Comparison of ENCODE assay signal across 8 cellular contexts in genomic region chr18:50193796-50194622, GRCh38. TPM values are rescaled to one million over a fixed set of nuclear protein-coding genes. Genes with fewer than 3 reads are reported as not detected.
DNase-seq lines count a peak whose midpoint lies in the region; ATAC-seq and TF ChIP-seq lines count a peak whose summit lies in the region.

No MANE protein-coding gene starts in this region.

- DNase-seq in NCI-H748 (lab: John Stamatoyannopoulos, UW; ENCODE audit: unreplicated experiment) (peak; percentile 54), NCI-H748 treated with DMSO at 0.1 percent for 48 hours (lab: John Stamatoyannopoulos, UW) (no peak), RPMI8226 (peak; percentile 16), foreskin keratinocyte (no peak), NCI-H446 (lab: John Stamatoyannopoulos, UW) (no peak)

- no peak overlapping the region for H3K27ac Mint-ChIP-seq in stimulated activated memory B cell treated with anti-CD40 and anti-IgM and Interleukin-4, amounts not matched to agents 10 μg/mL and 1 μg/mL and 100 μg/mL, for 72 hours

- H3K9me3 Mint-ChIP-seq in stimulated activated memory B cell treated with anti-CD40 and anti-IgM and Interleukin-4, amounts not matched to agents 10 μg/mL and 1 μg/mL and 100 μg/mL, for 72 hours, result no peaks in the 10 kb centered on the region

- H3K9ac ChIP-seq in iPS-15b (ENCODE audit: low read depth, low read length), result no peak overlapping the region

- H3K27me3 ChIP-seq in iPS-15b (ENCODE audit: control insufficient read depth, insufficient read depth, low read length) (peaks cover 53% of the 10 kb centered on the region), foreskin keratinocyte (peaks cover 92% of the 10 kb centered on the region)

- no peaks in the 10 kb centered on the region for H3K9me3 ChIP-seq in iPS-15b (ENCODE audit: control insufficient read depth, insufficient read depth, low read length)

- ATAC-seq in stimulated activated memory B cell treated with anti-CD40 and anti-IgM and Interleukin-4, amounts not matched to agents 10 μg/mL and 1 μg/mL and 100 μg/mL, for 72 hours, result no peak
- no peak for ATAC-seq in HG03108 (IDR thresholded peaks at IDR 0.05; ENCODE audit: unreplicated experiment)
- no peak for ATAC-seq in foreskin keratinocyte

- H3K27me3 Mint-ChIP-seq in stimulated activated memory B cell treated with anti-CD40 and anti-IgM and Interleukin-4, amounts not matched to agents 10 μg/mL and 1 μg/mL and 100 μg/mL, for 72 hours, result peaks cover 49% of the 10 kb centered on the region

- H3K36me3 ChIP-seq in iPS-15b (ENCODE audit: control insufficient read depth, insufficient read depth, low read length), result no peaks in the 10 kb centered on the region

- peak overlapping the region; percentile 73 for H3K4me3 ChIP-seq in iPS-15b (ENCODE audit: low read depth, low read length)

- no peaks in the 10 kb centered on the region for H3K36me3 Mint-ChIP-seq in stimulated activated memory B cell treated with anti-CD40 and anti-IgM and Interleukin-4, amounts not matched to agents 10 μg/mL and 1 μg/mL and 100 μg/mL, for 72 hours

- H3K4me1 ChIP-seq in iPS-15b (ENCODE audit: control insufficient read depth, insufficient read depth, low read length) (no peaks in the 10 kb centered on the region), foreskin keratinocyte (no peaks in the 10 kb centered on the region)

- H3K27ac ChIP-seq in foreskin keratinocyte, result no peak overlapping the region

- H3K4me1 Mint-ChIP-seq in stimulated activated memory B cell treated with anti-CD40 and anti-IgM and Interleukin-4, amounts not matched to agents 10 μg/mL and 1 μg/mL and 100 μg/mL, for 72 hours, result peaks cover 20% of the 10 kb centered on the region

- TF ChIP-seq CTCF in foreskin keratinocyte (conservative IDR thresholded peaks at IDR 0.05), result no peak

- H3K4me3 Mint-ChIP-seq in stimulated activated memory B cell treated with anti-CD40 and anti-IgM and Interleukin-4, amounts not matched to agents 10 μg/mL and 1 μg/mL and 100 μg/mL, for 72 hours, result peak overlapping the region; percentile 49

RNA-seq across cellular contexts. Expression of gene MYO5B, which starts 0.9 kb away (rescaled TPM):
- total RNA-seq in foreskin keratinocyte, result 6.8 and 8.4 TPM in 2 replicates
- 4.7 and 5.3 TPM in 2 replicates for polyA plus RNA-seq in foreskin keratinocyte

Comparison
In these comparisons a context has a peak if more than half of its experiments do, and no peak if none do; other contexts are left out.
1. DNase-seq: peak in NCI-H748 (single experiment) and RPMI8226 (single experiment); none in NCI-H748 treated with DMSO at 0.1 percent for 48 hours (single experiment), foreskin keratinocyte (0 of 2) and NCI-H446 (0 of 2).